Comparison of ENCODE assay signal across 12 cellular contexts in the genomic region with DNA sequence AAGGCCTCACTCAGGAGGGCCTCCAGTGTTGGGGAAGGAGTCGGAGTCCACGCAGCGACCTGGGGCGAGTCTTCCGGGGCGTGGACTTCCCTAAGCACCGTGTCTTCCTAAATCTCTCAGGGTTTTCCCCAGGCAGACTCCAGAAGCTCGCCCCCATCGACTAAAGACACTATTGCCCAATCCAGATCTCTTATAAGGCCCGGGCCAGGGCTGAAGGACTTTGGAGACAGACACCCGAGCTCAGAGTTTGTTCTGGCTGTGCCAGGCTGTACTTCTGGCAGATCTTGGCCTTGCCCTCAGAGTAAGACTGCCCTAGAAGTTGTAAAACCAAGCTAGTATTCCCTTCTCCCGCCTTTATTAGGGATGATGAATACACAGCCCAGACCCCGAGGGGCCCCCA.
"Had no signal": no experiment of that assay in that cellular context is flagged by ENCODE, and none has a peak within 500 bp of the region (broad histone marks: within the 10 kb centered on the region; RNA-seq: fewer than 3 reads in every experiment).

No MANE protein-coding gene starts in this region.

- H3K4me3 Mint-ChIP-seq: activated CD8-positive, alpha-beta T cell treated with anti-CD3 and anti-CD28 coated beads for 36 hours; activated naive CD8-positive, alpha-beta T cell treated with anti-CD3 and anti-CD28 coated beads for 36 hours; stimulated activated naive CD8-positive, alpha-beta T cell treated with anti-CD3 and anti-CD28 coated beads, Interleukin-15, amount 100 ng/mL, for 72 hours; T-helper 17 cell had no signal

- DNase-seq: activated CD4-positive, alpha-beta T cell treated with anti-CD3 and anti-CD28 coated beads for 4 hours; activated CD8-positive, alpha-beta memory T cell treated with anti-CD3 and anti-CD28 coated beads, Interleukin-2, amount 50 U/mL, for 4 hours; activated CD8-positive, alpha-beta T cell treated with anti-CD3 and anti-CD28 coated beads for 36 hours; activated naive CD8-positive, alpha-beta T cell treated with anti-CD3 and anti-CD28 coated beads for 36 hours; body of pancreas; central memory CD4-positive, alpha-beta T cell; effector CD8-positive, alpha-beta T cell; foreskin fibroblast; left colon; sigmoid colon; stimulated activated naive CD8-positive, alpha-beta T cell treated with anti-CD3 and anti-CD28 coated beads, Interleukin-15, amount 100 ng/mL, for 72 hours; T-helper 17 cell had no signal

- H3K27ac Mint-ChIP-seq: activated CD8-positive, alpha-beta T cell treated with anti-CD3 and anti-CD28 coated beads for 36 hours; activated naive CD8-positive, alpha-beta T cell treated with anti-CD3 and anti-CD28 coated beads for 36 hours; stimulated activated naive CD8-positive, alpha-beta T cell treated with anti-CD3 and anti-CD28 coated beads, Interleukin-15, amount 100 ng/mL, for 72 hours; T-helper 17 cell had no signal

- ATAC-seq: activated CD8-positive, alpha-beta T cell treated with anti-CD3 and anti-CD28 coated beads for 36 hours; body of pancreas; left colon; stimulated activated naive CD8-positive, alpha-beta T cell treated with anti-CD3 and anti-CD28 coated beads, Interleukin-15, amount 100 ng/mL, for 72 hours; T-helper 17 cell had no signal

- H3K36me3 Mint-ChIP-seq: activated naive CD8-positive, alpha-beta T cell treated with anti-CD3 and anti-CD28 coated beads for 36 hours had no signal

- H3K9me3 Mint-ChIP-seq: activated CD8-positive, alpha-beta T cell treated with anti-CD3 and anti-CD28 coated beads for 36 hours; activated naive CD8-positive, alpha-beta T cell treated with anti-CD3 and anti-CD28 coated beads for 36 hours; stimulated activated naive CD8-positive, alpha-beta T cell treated with anti-CD3 and anti-CD28 coated beads, Interleukin-15, amount 100 ng/mL, for 72 hours had no signal

- H3K4me1 Mint-ChIP-seq: activated naive CD8-positive, alpha-beta T cell treated with anti-CD3 and anti-CD28 coated beads for 36 hours; stimulated activated naive CD8-positive, alpha-beta T cell treated with anti-CD3 and anti-CD28 coated beads, Interleukin-15, amount 100 ng/mL, for 72 hours had no signal
